In genomic region chr19:4534836-4535658, GRCh38 we compare ENCODE assay signal across 8 cellular contexts. TPM values are rescaled to one million over a fixed set of nuclear protein-coding genes. Genes with fewer than 3 reads are reported as not detected.
DNase-seq lines count a peak whose midpoint lies in the region; ATAC-seq, FAIRE-seq and TF ChIP-seq lines count a peak whose summit lies in the region.

Gene PLIN5, minus strand, starts transcription at chr19:4535224. Its CDS starts 1,150 bp downstream, at chr19:4534074.

- no peak within 1 kb of the TSS for H2AFZ ChIP-seq in neural progenitor cell (replicated peaks)

- H3K36me3 ChIP-seq in HEK293 (ENCODE audit: control insufficient read depth in 2 of 2, insufficient read depth in 1 of 2, low read length in 2 of 2) (no peaks in the 10 kb centered on the region), neural progenitor cell (no peaks in the 10 kb centered on the region)

- TF ChIP-seq CTCF in 22Rv1 (IDR thresholded peaks at IDR 0.05) (no peak; the same call in 1 of the 2 replicates), HEK293 (tag by site-specific recombination; IDR thresholded peaks at IDR 0.05) (no peak), neural progenitor cell (IDR thresholded peaks at IDR 0.05) (peak; percentile 9), type B pancreatic cell (conservative IDR thresholded peaks at IDR 0.05) (peak; percentile 19)

- no peak within 1 kb of the TSS for H3K9ac ChIP-seq in neural progenitor cell

- H3K27ac ChIP-seq in 22Rv1 (0 out of 2 replicates have a peak within 1 kb of the TSS, but pooled peaks have one; percentile 15), HEK293 (ENCODE audit: extremely low read depth, low read depth, low read length) (no peak within 1 kb of the TSS), neural progenitor cell (no peak within 1 kb of the TSS)

- CTCF ChIA-PET in HEK293 (lab: Yijun Ruan, JAX): interaction anchor here (0.5 to 4.4 kb wide), 15 partner anchors 10 to 1186 kb away, joined by 3 to 72 read pairs (median 4); partner anchors contain the start of gene SH3GL1

- peaks cover 6% of the 10 kb centered on the region for H4K20me1 ChIP-seq in neural progenitor cell (ENCODE audit: low read depth)

- H3K4me2 ChIP-seq in neural progenitor cell: peak within 1 kb of the TSS; percentile 79

- H3K36me3 Mint-ChIP-seq in activated T-helper 17 cell treated with anti-CD3 and anti-CD28 coated beads, Interleukin-2, amount 50 U/mL, for 72 hours (ENCODE audit: low read depth): no peaks in the 10 kb centered on the region
- H3K36me3 Mint-ChIP-seq in neural progenitor cell: no peaks in the 10 kb centered on the region
- H3K36me3 Mint-ChIP-seq in type B pancreatic cell: no peaks in the 10 kb centered on the region

- no peaks in the 10 kb centered on the region for H3K4me1 Mint-ChIP-seq in activated T-helper 17 cell treated with anti-CD3 and anti-CD28 coated beads, Interleukin-2, amount 50 U/mL, for 72 hours
- H3K4me1 Mint-ChIP-seq in neural progenitor cell (peaks cover 15% of the 10 kb centered on the region), type B pancreatic cell (ENCODE audit: unreplicated experiment) (peaks cover 4% of the 10 kb centered on the region)

- no peak within 1 kb of the TSS for H3K4me3 Mint-ChIP-seq in activated T-helper 17 cell treated with anti-CD3 and anti-CD28 coated beads, Interleukin-2, amount 50 U/mL, for 72 hours
- H3K4me3 Mint-ChIP-seq in neural progenitor cell: peak within 1 kb of the TSS; percentile 76
- H3K4me3 Mint-ChIP-seq in type B pancreatic cell: peak within 1 kb of the TSS; percentile 57

- H3K4me3 ChIP-seq in HEK293 (ENCODE audit: low read depth, low read length) (no peak within 1 kb of the TSS), neural progenitor cell (peak within 1 kb of the TSS; percentile 44)

- no peak for FAIRE-seq in frontal cortex (lab: Jason Lieb, UNC)

- no peaks in the 10 kb centered on the region for H3K9me3 Mint-ChIP-seq in activated T-helper 17 cell treated with anti-CD3 and anti-CD28 coated beads, Interleukin-2, amount 50 U/mL, for 72 hours
- H3K9me3 Mint-ChIP-seq in neural progenitor cell (no peaks in the 10 kb centered on the region), type B pancreatic cell (no peaks in the 10 kb centered on the region)

- no peaks in the 10 kb centered on the region for H3K79me2 ChIP-seq in neural progenitor cell (ENCODE audit: low read depth)

- DNase-seq in NCI-H774 (lab: John Stamatoyannopoulos, UW) (peak; percentile 89), frontal cortex (ENCODE audit: low spot score in 2 of 2) (peak; percentile 73 to 95), neural progenitor cell (ENCODE audit: low spot score) (peak; percentile 95), type B pancreatic cell (ENCODE audit: extremely low spot score, unreplicated experiment) (peak; percentile 90)

- ATAC-seq in activated T-helper 17 cell treated with anti-CD3 and anti-CD28 coated beads, Interleukin-2, amount 50 U/mL, for 72 hours (replicated peaks): peak; percentile 29
- ATAC-seq in GM19324 (IDR thresholded peaks at IDR 0.05; ENCODE audit: low FRiP score, unreplicated experiment): no peak

- no peak within 1 kb of the TSS for H3K27ac Mint-ChIP-seq in activated T-helper 17 cell treated with anti-CD3 and anti-CD28 coated beads, Interleukin-2, amount 50 U/mL, for 72 hours
- peak within 1 kb of the TSS; percentile 32 for H3K27ac Mint-ChIP-seq in neural progenitor cell
- H3K27ac Mint-ChIP-seq in type B pancreatic cell: no peak within 1 kb of the TSS

- POLR2A ChIA-PET in HEK293 (lab: Yijun Ruan, JAX): interaction anchor here (0.5 to 1.2 kb wide), 9 partner anchors 10 to 303 kb away, joined by 3 to 8 read pairs (median 4); partner anchors contain the start of genes FEM1A, HDGFL2 and YJU2

- peaks cover 12% of the 10 kb centered on the region for H3K27me3 Mint-ChIP-seq in activated T-helper 17 cell treated with anti-CD3 and anti-CD28 coated beads, Interleukin-2, amount 50 U/mL, for 72 hours
- H3K27me3 Mint-ChIP-seq in neural progenitor cell (ENCODE audit: insufficient read depth, low read depth) (peaks cover 11% of the 10 kb centered on the region), type B pancreatic cell (peaks cover 3% of the 10 kb centered on the region)

- H3K27me3 ChIP-seq in neural progenitor cell: peaks cover 38% of the 10 kb centered on the region

- no peaks in the 10 kb centered on the region for H3F3A ChIP-seq in neural progenitor cell (ENCODE audit: low read depth)

- H3K4me1 ChIP-seq in HEK293 (ENCODE audit: control insufficient read depth, insufficient read depth, low read length): no peaks in the 10 kb centered on the region
- peaks cover 7% of the 10 kb centered on the region for H3K4me1 ChIP-seq in neural progenitor cell

- H3K9me3 ChIP-seq in HEK293 (ENCODE audit: control insufficient read depth, insufficient read depth, low read depth, low read length): no peaks in the 10 kb centered on the region
- no peaks in the 10 kb centered on the region for H3K9me3 ChIP-seq in neural progenitor cell (ENCODE audit: low read depth)

TF ChIP-seq in HEK293, 187 proteins besides CTCF, POLR2A, EP300 and RAD21 (continues in another document):
- peak; percentile 72 for TF ChIP-seq ZFHX2 (tag by site-specific recombination; conservative IDR thresholded peaks at IDR 0.05)
- no peak for TF ChIP-seq ZNF747 (tag by site-specific recombination; IDR thresholded peaks at IDR 0.05)
- TF ChIP-seq KLF1 (tag by site-specific recombination; IDR thresholded peaks at IDR 0.05): peak; percentile 87; the same call in 1 of the 2 replicates
- TF ChIP-seq ZBTB6 (tag by site-specific recombination; IDR thresholded peaks at IDR 0.05): no peak
- no peak for TF ChIP-seq ATF2 (tag by site-specific recombination; IDR thresholded peaks at IDR 0.05; ENCODE audit: low read depth)
- no peak for TF ChIP-seq BCL6B (tag by site-specific recombination; IDR thresholded peaks at IDR 0.05)
- no peak for TF ChIP-seq REST (tag by site-specific recombination; IDR thresholded peaks at IDR 0.05)
- no peak for TF ChIP-seq ZNF292 (tag by site-specific recombination; IDR thresholded peaks at IDR 0.05; ENCODE audit: borderline replicate concordance, low read depth)

RNA-seq across cellular contexts. Expression of gene PLIN5, which starts in this region (rescaled TPM):
- total RNA-seq in activated T-helper 17 cell treated with anti-CD3 and anti-CD28 coated beads, Interleukin-2, amount 50 U/mL, for 72 hours: under 1 TPM in 1 of 2 donors, not detected in 1; 0.17 TPM
- 0.82 TPM for total RNA-seq in frontal cortex
- 1.2 and 5.1 TPM in 2 replicates for total RNA-seq in neural progenitor cell (ENCODE audit: low replicate concordance)
- 1.2 and 4.3 TPM in 2 replicates for total RNA-seq in type B pancreatic cell (ENCODE audit: low replicate concordance)

Comparison
In these comparisons a context has a peak if more than half of its experiments do, and no peak if none do; other contexts are left out.
1. Peak in ATAC-seq in activated T-helper 17 cell treated with anti-CD3 and anti-CD28 coated beads, Interleukin-2, amount 50 U/mL, for 72 hours; RNA of the gene not detected or under 1 TPM.
2. Peak in DNase-seq in frontal cortex; RNA of the gene not detected or under 1 TPM.
3. CTCF ChIP-seq: peak in neural progenitor cell (single experiment) and type B pancreatic cell (single experiment); none in 22Rv1 (single experiment) and HEK293 (single experiment).
4. Peak in every context shown above with its lines, with median percentiles within 50 percentile points of each other: DNase-seq.